ENCODE assay signal across 10 cellular contexts in the genomic region with DNA sequence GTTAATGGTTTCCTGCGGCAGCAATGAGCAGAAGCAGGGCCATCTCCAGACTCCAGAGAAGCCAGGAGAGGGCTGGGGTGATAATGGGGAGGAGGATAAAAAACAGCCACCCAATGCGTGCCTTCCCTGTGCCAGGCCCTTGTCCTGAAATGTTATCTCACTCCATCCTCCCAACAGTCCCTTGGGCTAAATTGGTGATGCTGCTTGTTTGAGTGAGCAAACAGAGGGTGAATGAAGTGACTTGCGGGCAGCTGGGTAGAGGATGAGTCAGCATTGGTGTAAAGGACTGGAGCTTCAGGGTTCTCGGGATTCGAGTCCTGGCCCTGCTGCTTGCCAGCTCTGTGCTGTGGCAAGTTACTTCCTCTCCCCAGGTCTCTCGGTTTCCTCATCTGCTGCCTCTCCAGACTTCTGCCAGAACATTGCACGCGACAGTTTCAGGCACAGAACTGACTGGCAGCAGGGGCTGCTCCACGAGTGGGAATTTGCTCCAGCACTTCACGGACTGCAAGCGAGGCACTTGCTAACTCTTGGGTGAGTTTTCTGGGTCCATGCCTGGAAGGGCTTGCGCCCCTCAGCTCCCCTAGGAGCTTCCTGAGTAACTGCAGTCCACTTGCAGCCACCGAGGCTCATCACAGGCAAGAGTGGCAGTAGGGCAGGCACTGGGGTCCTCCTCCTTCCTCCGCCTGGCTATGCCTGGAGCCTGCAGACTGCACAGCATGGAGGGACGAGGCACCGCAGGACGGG. TPM values are rescaled to one million over a fixed set of nuclear protein-coding genes. Genes with fewer than 3 reads are reported as not detected.
A peak's percentile ranks its signal among the peaks of the same experiment; 100 is the strongest.
DNase-seq lines count a peak whose midpoint lies in the region; ATAC-seq and TF ChIP-seq lines count a peak whose summit lies in the region.
"Had no signal": no experiment of that assay in that cellular context is flagged by ENCODE, and none has a peak within 500 bp of the region (broad histone marks: within the 10 kb centered on the region; RNA-seq: fewer than 3 reads in every experiment).

P2RY6 (plus strand) TSS at position 403 of the 744 bp plus-strand sequence. CDS start 24,181 bp downstream, outside the sequence.

- TF ChIP-seq EP300 in sigmoid colon (IDR thresholded peaks at IDR 0.05), result no peak

- H3K27ac Mint-ChIP-seq in activated CD8-positive, alpha-beta memory T cell treated with anti-CD3 and anti-CD28 coated beads, Interleukin-2, amount 10 ng/mL, durations not matched to agents 7 days and 5 days, result no peak within 1 kb of the TSS
- H3K27ac Mint-ChIP-seq in chondrocyte (ENCODE audit: unreplicated experiment), result no peak within 1 kb of the TSS

- H3K27me3 Mint-ChIP-seq in activated CD8-positive, alpha-beta memory T cell treated with anti-CD3 and anti-CD28 coated beads, Interleukin-2, amount 10 ng/mL, durations not matched to agents 7 days and 5 days, result peaks cover 28% of the 10 kb centered on the region
- H3K27me3 Mint-ChIP-seq in chondrocyte (ENCODE audit: low read depth), result no peaks in the 10 kb centered on the region

- intact Hi-C loops in sigmoid colon (cut with DNase I), result no loop called here

- H3K4me3 ChIP-seq in foreskin fibroblast (ENCODE audit: low read depth in 1 of 2, low read length in 2 of 2), result no peak within 1 kb of the TSS
- peak within 1 kb of the TSS in 1 of 4 donors; percentile 29 for H3K4me3 ChIP-seq in sigmoid colon
- H3K4me3 ChIP-seq: suprapubic skin had no signal

- peak within 1 kb of the TSS in 1 of 4 donors; percentile 30 for H3K27ac ChIP-seq in sigmoid colon
- H3K27ac ChIP-seq: suprapubic skin had no signal

- no peaks in the 10 kb centered on the region for H3K9me3 Mint-ChIP-seq in activated CD8-positive, alpha-beta memory T cell treated with anti-CD3 and anti-CD28 coated beads, Interleukin-2, amount 10 ng/mL, durations not matched to agents 7 days and 5 days (ENCODE audit: low read depth)
- no peaks in the 10 kb centered on the region for H3K9me3 Mint-ChIP-seq in chondrocyte (ENCODE audit: low read depth)

- CTCF ChIA-PET in activated CD8-positive, alpha-beta memory T cell treated with anti-CD3 and anti-CD28 coated beads, Interleukin-2, amount 10 ng/mL, durations not matched to agents 7 days and 5 days (lab: Charles Lee), result interaction anchor here (0.5 to 1.2 kb wide), 2 partner anchors 17 to 259 kb away, joined by 3 to 4 read pairs; no protein-coding TSS in a partner anchor

- no peak for ATAC-seq in activated CD8-positive, alpha-beta memory T cell treated with anti-CD3 and anti-CD28 coated beads, Interleukin-2, amount 10 ng/mL, durations not matched to agents 7 days and 5 days
- ATAC-seq in GM18502 (IDR thresholded peaks at IDR 0.05; ENCODE audit: poor library complexity, unreplicated experiment), result no peak
- ATAC-seq in GM18519 (IDR thresholded peaks at IDR 0.05; ENCODE audit: low FRiP score, unreplicated experiment), result no peak

- 84 to 87% methylated on average over 17 of the region's 17 CpGs for WGBS in sigmoid colon, 2 donors

- no peaks in the 10 kb centered on the region for H3K36me3 ChIP-seq in sigmoid colon
- H3K36me3 ChIP-seq: suprapubic skin had no signal

- H3K4me3 Mint-ChIP-seq in activated CD8-positive, alpha-beta memory T cell treated with anti-CD3 and anti-CD28 coated beads, Interleukin-2, amount 10 ng/mL, durations not matched to agents 7 days and 5 days, result no peak within 1 kb of the TSS
- no peak within 1 kb of the TSS for H3K4me3 Mint-ChIP-seq in chondrocyte (ENCODE audit: unreplicated experiment)

- H3K4me1 ChIP-seq in sigmoid colon, result no peaks in the 10 kb centered on the region
- H3K4me1 ChIP-seq: suprapubic skin had no signal

- no peak for TF ChIP-seq POLR2A in sigmoid colon (IDR thresholded peaks at IDR 0.05)

- H3K9me3 ChIP-seq in sigmoid colon, result no peaks in the 10 kb centered on the region
- H3K9me3 ChIP-seq: suprapubic skin had no signal

- H3K36me3 Mint-ChIP-seq in activated CD8-positive, alpha-beta memory T cell treated with anti-CD3 and anti-CD28 coated beads, Interleukin-2, amount 10 ng/mL, durations not matched to agents 7 days and 5 days, result no peaks in the 10 kb centered on the region
- H3K36me3 Mint-ChIP-seq in chondrocyte (ENCODE audit: low read depth), result no peaks in the 10 kb centered on the region

- H3K27me3 ChIP-seq in sigmoid colon, result no peaks in the 10 kb centered on the region
- H3K27me3 ChIP-seq: suprapubic skin had no signal

- no peak for TF ChIP-seq CTCF in foreskin fibroblast (IDR thresholded peaks at IDR 0.05; ENCODE audit: low read depth, low read length)
- TF ChIP-seq CTCF in sigmoid colon (IDR thresholded peaks at IDR 0.05), result no peak
- TF ChIP-seq CTCF in chondrocyte (IDR thresholded peaks at IDR 0.05), result no peak

- H3K4me1 Mint-ChIP-seq in activated CD8-positive, alpha-beta memory T cell treated with anti-CD3 and anti-CD28 coated beads, Interleukin-2, amount 10 ng/mL, durations not matched to agents 7 days and 5 days, result peaks cover 9% of the 10 kb centered on the region
- peaks cover 8% of the 10 kb centered on the region for H3K4me1 Mint-ChIP-seq in chondrocyte (ENCODE audit: low read depth)

- peak; percentile 30 for DNase-seq in activated CD8-positive, alpha-beta memory T cell treated with anti-CD3 and anti-CD28 coated beads for 24 hours
- DNase-seq in activated CD8-positive, alpha-beta memory T cell treated with anti-CD3 and anti-CD28 coated beads, Interleukin-2, amount 10 ng/mL, durations not matched to agents 7 days and 5 days, result no peak
- DNase-seq in RKO (ENCODE audit: low spot score) (peak; percentile 62), foreskin fibroblast (peak; percentile 26 to 51), sigmoid colon (peak; percentile 70), chondrocyte (ENCODE audit: low spot score) (no peak)

RNA-seq across cellular contexts. Expression of gene P2RY6, which starts in this region (rescaled TPM):
- not detected for total RNA-seq in activated CD8-positive, alpha-beta memory T cell treated with anti-CD3 and anti-CD28 coated beads, Interleukin-2, amount 10 ng/mL, durations not matched to agents 7 days and 5 days
- total RNA-seq in sigmoid colon (1 to 10 TPM in 3 of 4 donors, not detected in 1; 1.2 to 2.6 (median 2.5) TPM), chondrocyte (0.20 TPM in 1 of 3 replicates, not detected in the others)
- 1 to 10 TPM; 2.4 to 5.5 (median 2.5) TPM for polyA plus RNA-seq in sigmoid colon
- total RNA-seq: T-helper 1 cell treated with Interleukin-12 subunit alpha and Interleukin-12 subunit beta and Interleukin-4 antibody, amounts not matched to agents 30 ng/mL and 1 ng/mL, for 36 hours had no signal

Comparison
In these comparisons a context has a peak if more than half of its experiments do, and no peak if none do; other contexts are left out.
1. DNase-seq: peak in activated CD8-positive, alpha-beta memory T cell treated with anti-CD3 and anti-CD28 coated beads for 24 hours (single experiment), RKO (single experiment), foreskin fibroblast (2 of 2) and sigmoid colon (single experiment); none in activated CD8-positive, alpha-beta memory T cell treated with anti-CD3 and anti-CD28 coated beads, Interleukin-2, amount 10 ng/mL, durations not matched to agents 7 days and 5 days (single experiment) and chondrocyte (single experiment).